Comparison of ENCODE assay signal across 1 cellular context in genomic region chr1:28259935-28260802, GRCh38.
TF ChIP-seq lines count a peak whose summit lies in the region.

No MANE protein-coding gene starts in this region.

TF ChIP-seq in HEK293, 187 proteins besides CTCF, POLR2A, EP300 and RAD21 (continued from another document):
- TF ChIP-seq ZBTB7A (tag by site-specific recombination; IDR thresholded peaks at IDR 0.05; ENCODE audit: low read depth) (0 out of 2 replicates have a peak, but pooled peaks have one; percentile 22), ZNF704 (tag by site-specific recombination; IDR thresholded peaks at IDR 0.05) (no peak), SP3 (tag by site-specific recombination; IDR thresholded peaks at IDR 0.05) (peak; percentile 74), IKZF3 (tag by site-specific recombination; IDR thresholded peaks at IDR 0.05) (0 out of 2 replicates have a peak, but pooled peaks have one; percentile 41), GLIS1 (tag by site-specific recombination; IDR thresholded peaks at IDR 0.05) (peak; percentile 96), KLF10 (tag by site-specific recombination; IDR thresholded peaks at IDR 0.05) (peak; percentile 95)
- TF ChIP-seq, protein P1, sequence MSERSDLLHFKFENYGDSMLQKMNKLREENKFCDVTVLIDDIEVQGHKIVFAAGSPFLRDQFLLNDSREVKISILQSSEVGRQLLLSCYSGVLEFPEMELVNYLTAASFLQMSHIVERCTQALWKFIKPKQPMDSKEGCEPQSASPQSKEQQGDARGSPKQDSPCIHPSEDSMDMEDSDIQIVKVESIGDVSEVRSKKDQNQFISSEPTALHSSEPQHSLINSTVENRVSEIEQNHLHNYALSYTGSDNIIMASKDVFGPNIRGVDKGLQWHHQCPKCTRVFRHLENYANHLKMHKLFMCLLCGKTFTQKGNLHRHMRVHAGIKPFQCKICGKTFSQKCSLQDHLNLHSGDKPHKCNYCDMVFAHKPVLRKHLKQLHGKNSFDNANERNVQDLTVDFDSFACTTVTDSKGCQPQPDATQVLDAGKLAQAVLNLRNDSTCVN (tag by site-specific recombination; optimal IDR thresholded peaks at IDR 0.05) = peak; percentile 85
- TF ChIP-seq, protein P2, sequence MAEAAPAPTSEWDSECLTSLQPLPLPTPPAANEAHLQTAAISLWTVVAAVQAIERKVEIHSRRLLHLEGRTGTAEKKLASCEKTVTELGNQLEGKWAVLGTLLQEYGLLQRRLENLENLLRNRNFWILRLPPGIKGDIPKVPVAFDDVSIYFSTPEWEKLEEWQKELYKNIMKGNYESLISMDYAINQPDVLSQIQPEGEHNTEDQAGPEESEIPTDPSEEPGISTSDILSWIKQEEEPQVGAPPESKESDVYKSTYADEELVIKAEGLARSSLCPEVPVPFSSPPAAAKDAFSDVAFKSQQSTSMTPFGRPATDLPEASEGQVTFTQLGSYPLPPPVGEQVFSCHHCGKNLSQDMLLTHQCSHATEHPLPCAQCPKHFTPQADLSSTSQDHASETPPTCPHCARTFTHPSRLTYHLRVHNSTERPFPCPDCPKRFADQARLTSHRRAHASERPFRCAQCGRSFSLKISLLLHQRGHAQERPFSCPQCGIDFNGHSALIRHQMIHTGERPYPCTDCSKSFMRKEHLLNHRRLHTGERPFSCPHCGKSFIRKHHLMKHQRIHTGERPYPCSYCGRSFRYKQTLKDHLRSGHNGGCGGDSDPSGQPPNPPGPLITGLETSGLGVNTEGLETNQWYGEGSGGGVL (tag by site-specific recombination; IDR thresholded peaks at IDR 0.05) = peak; percentile 97
TF ChIP-seq in HEK293: peak in this region for 16.
